8 cellular contexts compared by ENCODE assay signal in genomic region chr4:113760094-113760851, GRCh38. TPM values are rescaled to one million over a fixed set of nuclear protein-coding genes. Genes with fewer than 3 reads are reported as not detected.
DNase-seq lines count a peak whose midpoint lies in the region; ATAC-seq and TF ChIP-seq lines count a peak whose summit lies in the region.

No MANE protein-coding gene starts in this region.

- TF ChIP-seq EP300 in esophagus muscularis mucosa (IDR thresholded peaks at IDR 0.05) = no peak

- intact Hi-C loops in esophagus muscularis mucosa (cut with DNase I) = loop anchor here (2.0 to 10.0 kb wide), 5 partner anchors 73 to 365 kb away; partner anchors contain the start of gene ARSJ

- TF ChIP-seq POLR2A in esophagus muscularis mucosa (IDR thresholded peaks at IDR 0.05; ENCODE audit: low read depth) = no peak

- H3K9me3 ChIP-seq in esophagus muscularis mucosa (no peaks in the 10 kb centered on the region), muscle layer of duodenum (ENCODE audit: control insufficient read depth in 1 of 2, low read length in 2 of 2) (no peaks in the 10 kb centered on the region), thymus (ENCODE audit: control insufficient read depth) (no peaks in the 10 kb centered on the region)

- DNase-seq in NCI-H2227 (lab: John Stamatoyannopoulos, UW; ENCODE audit: unreplicated experiment) (peak; percentile 25), activated T-cell treated with anti-CD3 and anti-CD28 coated beads for 24 hours (ENCODE audit: low read depth) (peak; percentile 23), esophagus muscularis mucosa (ENCODE audit: extremely low spot score) (no peak), NCI-H187 treated with DMSO at 0.1 percent for 48 hours (lab: John Stamatoyannopoulos, UW) (no peak)

- WGBS in esophagus muscularis mucosa = 3% methylated on average over 22 of the region's 22 CpGs
- WGBS in thymus = 6% methylated on average over 22 of the region's 22 CpGs

- ATAC-seq in GM19351 (IDR thresholded peaks at IDR 0.05; ENCODE audit: unreplicated experiment) = no peak

- peak overlapping the region; percentile 70 for H3K4me3 ChIP-seq in GM08714 (ENCODE audit: low read length)
- H3K4me3 ChIP-seq in esophagus muscularis mucosa = peak overlapping the region; percentile 66 to 91 (median 78)
- peak overlapping the region; percentile 93 to 94 for H3K4me3 ChIP-seq in muscle layer of duodenum (ENCODE audit: low read depth in 1 of 2, low read length in 2 of 2)
- peak overlapping the region; percentile 78 for H3K4me3 ChIP-seq in thymus (ENCODE audit: low read length)

- no peak for TF ChIP-seq CTCF in esophagus muscularis mucosa (IDR thresholded peaks at IDR 0.05)

- no peaks in the 10 kb centered on the region for H3K36me3 ChIP-seq in esophagus muscularis mucosa
- H3K36me3 ChIP-seq in muscle layer of duodenum (ENCODE audit: control insufficient read depth in 1 of 2, insufficient read depth in 2 of 2, low read length in 2 of 2) = peaks cover 8 to 17% of the 10 kb centered on the region in 2 donors
- no peaks in the 10 kb centered on the region for H3K36me3 ChIP-seq in thymus (ENCODE audit: control insufficient read depth, insufficient read depth)

- peak overlapping the region; percentile 96 to 99 (median 98) for H3K27ac ChIP-seq in esophagus muscularis mucosa (replicated peaks in 1 of 4)
- peak overlapping the region; percentile 99 for H3K27ac ChIP-seq in muscle layer of duodenum (ENCODE audit: low read length)
- peak overlapping the region; percentile 99 for H3K27ac ChIP-seq in thymus (ENCODE audit: low read depth)

- H3K4me1 ChIP-seq in esophagus muscularis mucosa = peaks cover 20 to 50% (median 48%) of the 10 kb centered on the region in 4 donors
- peaks cover 10 to 24% of the 10 kb centered on the region in 2 donors for H3K4me1 ChIP-seq in muscle layer of duodenum (ENCODE audit: control insufficient read depth in 1 of 2, insufficient read depth in 2 of 2, low read length in 2 of 2)
- H3K4me1 ChIP-seq in thymus (ENCODE audit: control insufficient read depth, insufficient read depth, low read length) = peaks cover 3% of the 10 kb centered on the region

- H3K27me3 ChIP-seq in esophagus muscularis mucosa = no peaks in the 10 kb centered on the region
- no peaks in the 10 kb centered on the region for H3K27me3 ChIP-seq in muscle layer of duodenum (ENCODE audit: low read depth, low read length)
- H3K27me3 ChIP-seq in thymus (ENCODE audit: control insufficient read depth, insufficient read depth) = no peaks in the 10 kb centered on the region

RNA-seq across cellular contexts. Expression of gene CAMK2D, which starts 1.3 kb away (rescaled TPM):
- 10 to 100 TPM; 48.2 to 66.2 (median 51.2) TPM for total RNA-seq in esophagus muscularis mucosa
- 23.0 TPM for polyA plus RNA-seq in thymus

Comparison
In these comparisons a context has a peak if more than half of its experiments do, and no peak if none do; other contexts are left out.
1. DNase-seq: peak in NCI-H2227 (single experiment) and activated T-cell treated with anti-CD3 and anti-CD28 coated beads for 24 hours (single experiment); none in esophagus muscularis mucosa (single experiment) and NCI-H187 treated with DMSO at 0.1 percent for 48 hours (single experiment).
2. Peak in every context shown above with its lines, with median percentiles within 50 percentile points of each other: H3K4me3 ChIP-seq and H3K27ac ChIP-seq.